In genomic region chr16:12057276-12057675, GRCh38 we compare ENCODE assay signal across 14 cellular contexts.
A peak's percentile ranks its signal among the peaks of the same experiment; 100 is the strongest.
DNase-seq lines count a peak whose midpoint lies in the region; ATAC-seq and TF ChIP-seq lines count a peak whose summit lies in the region.
"Had no signal": no experiment of that assay in that cellular context is flagged by ENCODE, and none has a peak within 500 bp of the region (broad histone marks: within the 10 kb centered on the region; RNA-seq: fewer than 3 reads in every experiment).

No MANE protein-coding gene starts in this region.

- TF ChIP-seq EP300 in gastroesophageal sphincter (IDR thresholded peaks at IDR 0.05), result no peak

- DNase-seq in AG09309 (ENCODE audit: low read depth) (peak; percentile 69), HFFc6 (peak; percentile 4), NCI-H1436 (lab: John Stamatoyannopoulos, UW) (no peak), dedifferentiated amniotic fluid mesenchymal stem cell (ENCODE audit: extremely low spot score) (no peak)
- no peak for DNase-seq in stimulated activated naive CD8-positive, alpha-beta T cell treated with anti-CD3 and anti-CD28 coated beads, Interleukin-15, amount 100 ng/mL, for 72 hours
- DNase-seq: BE2C, GDM1, MG63, midbrain, T1000 had no signal

- H3K4me3 Mint-ChIP-seq in HFFc6, result peak overlapping the region; percentile 4; the same call in 1 of the 2 replicates
- H3K4me3 Mint-ChIP-seq in stimulated activated naive CD8-positive, alpha-beta T cell treated with anti-CD3 and anti-CD28 coated beads, Interleukin-15, amount 100 ng/mL, for 72 hours, result no peak overlapping the region

- peak; percentile 79 for ATAC-seq in gastroesophageal sphincter
- ATAC-seq in stimulated activated naive CD8-positive, alpha-beta T cell treated with anti-CD3 and anti-CD28 coated beads, Interleukin-15, amount 100 ng/mL, for 72 hours, result no peak
- no peak for ATAC-seq in HG02852 (IDR thresholded peaks at IDR 0.05; ENCODE audit: unreplicated experiment)

- H3K4me1 ChIP-seq in gastroesophageal sphincter (peaks cover 0 to 7% (median under 1%) of the 10 kb centered on the region in 3 donors), parathyroid adenoma (peaks cover 58% of the 10 kb centered on the region)
- H3K4me1 ChIP-seq: BE2C had no signal

- peaks cover 10% of the 10 kb centered on the region for H3K36me3 Mint-ChIP-seq in HFFc6 (ENCODE audit: low read depth)

- H3K4me2 ChIP-seq in parathyroid adenoma (ENCODE audit: low read length), result no peak overlapping the region

- H3K4me3 ChIP-seq in AG09309 (ENCODE audit: control insufficient read depth, low read depth, low read length), result no peak overlapping the region
- H3K4me3 ChIP-seq in gastroesophageal sphincter, result no peak overlapping the region
- H3K4me3 ChIP-seq in parathyroid adenoma (ENCODE audit: low read depth, low read length), result no peak overlapping the region
- H3K4me3 ChIP-seq: MG63, skin epidermis had no signal

- H3K27ac Mint-ChIP-seq in HFFc6, result peak overlapping the region; percentile 18; the same call in 1 of the 2 replicates
- H3K27ac Mint-ChIP-seq in stimulated activated naive CD8-positive, alpha-beta T cell treated with anti-CD3 and anti-CD28 coated beads, Interleukin-15, amount 100 ng/mL, for 72 hours, result peak overlapping the region in 1 of 2 donors; percentile 25

- TF ChIP-seq CTCF in AG09309 (IDR thresholded peaks at IDR 0.05; ENCODE audit: control insufficient read depth, insufficient read depth, low read depth, low read length, missing control alignments) (peak; percentile 36), HFFc6 (IDR thresholded peaks at IDR 0.05) (peak; percentile 29), gastroesophageal sphincter (IDR thresholded peaks at IDR 0.05) (no peak), parathyroid adenoma (IDR thresholded peaks at IDR 0.05) (no peak)

- H3K4me1 Mint-ChIP-seq in HFFc6 (ENCODE audit: low read depth), result peaks cover 41% of the 10 kb centered on the region
- peaks cover 21% of the 10 kb centered on the region for H3K4me1 Mint-ChIP-seq in stimulated activated naive CD8-positive, alpha-beta T cell treated with anti-CD3 and anti-CD28 coated beads, Interleukin-15, amount 100 ng/mL, for 72 hours

- no peak overlapping the region for H3K9ac ChIP-seq in parathyroid adenoma

- H3K36me3 ChIP-seq in gastroesophageal sphincter, result peaks cover 0 to 48% of the 10 kb centered on the region in 2 donors
- no peaks in the 10 kb centered on the region for H3K36me3 ChIP-seq in parathyroid adenoma (ENCODE audit: control insufficient read depth, insufficient read depth, low read length)
- H3K36me3 ChIP-seq: BE2C had no signal

- peak overlapping the region; percentile 8 for H2AFZ ChIP-seq in parathyroid adenoma

- H3K9me3 Mint-ChIP-seq in HFFc6, result no peaks in the 10 kb centered on the region
- H3K9me3 Mint-ChIP-seq in stimulated activated naive CD8-positive, alpha-beta T cell treated with anti-CD3 and anti-CD28 coated beads, Interleukin-15, amount 100 ng/mL, for 72 hours, result no peaks in the 10 kb centered on the region

- H3K27me3 Mint-ChIP-seq in HFFc6 (ENCODE audit: insufficient read depth), result no peaks in the 10 kb centered on the region
- H3K27me3 Mint-ChIP-seq in stimulated activated naive CD8-positive, alpha-beta T cell treated with anti-CD3 and anti-CD28 coated beads, Interleukin-15, amount 100 ng/mL, for 72 hours, result no peaks in the 10 kb centered on the region

- H3K9me3 ChIP-seq in gastroesophageal sphincter (no peaks in the 10 kb centered on the region), parathyroid adenoma (ENCODE audit: control insufficient read depth, low read length) (no peaks in the 10 kb centered on the region)
- H3K9me3 ChIP-seq: BE2C, MG63 had no signal

- TF ChIP-seq POLR2A in gastroesophageal sphincter (IDR thresholded peaks at IDR 0.05), result no peak

- peaks cover 3% of the 10 kb centered on the region for H3K79me2 ChIP-seq in parathyroid adenoma

- H3K27ac ChIP-seq in gastroesophageal sphincter (peak overlapping the region in 2 of 4 donors; percentile 46 to 47), parathyroid adenoma (peak overlapping the region; percentile 93)

- H3K27me3 ChIP-seq in gastroesophageal sphincter (no peaks in the 10 kb centered on the region), parathyroid adenoma (ENCODE audit: control insufficient read depth, insufficient read depth, low read length) (no peaks in the 10 kb centered on the region)
- H3K27me3 ChIP-seq: BE2C, MG63 had no signal

- WGBS in gastroesophageal sphincter (ENCODE audit: low coverage in 1 of 2), 2 donors, result 71 to 85% methylated on average over 3 to 5 of the region's 5 CpGs

Comparison
In these comparisons a context has a peak if more than half of its experiments do, and no peak if none do; other contexts are left out.
1. DNase-seq: peak in AG09309 (single experiment) and HFFc6 (single experiment); none in stimulated activated naive CD8-positive, alpha-beta T cell treated with anti-CD3 and anti-CD28 coated beads, Interleukin-15, amount 100 ng/mL, for 72 hours (0 of 2), NCI-H1436 (single experiment) and dedifferentiated amniotic fluid mesenchymal stem cell (single experiment).
2. CTCF ChIP-seq: peak in AG09309 (single experiment) and HFFc6 (single experiment); none in gastroesophageal sphincter (0 of 4) and parathyroid adenoma (single experiment).